15 cellular contexts compared by ENCODE assay signal in the genomic region with DNA sequence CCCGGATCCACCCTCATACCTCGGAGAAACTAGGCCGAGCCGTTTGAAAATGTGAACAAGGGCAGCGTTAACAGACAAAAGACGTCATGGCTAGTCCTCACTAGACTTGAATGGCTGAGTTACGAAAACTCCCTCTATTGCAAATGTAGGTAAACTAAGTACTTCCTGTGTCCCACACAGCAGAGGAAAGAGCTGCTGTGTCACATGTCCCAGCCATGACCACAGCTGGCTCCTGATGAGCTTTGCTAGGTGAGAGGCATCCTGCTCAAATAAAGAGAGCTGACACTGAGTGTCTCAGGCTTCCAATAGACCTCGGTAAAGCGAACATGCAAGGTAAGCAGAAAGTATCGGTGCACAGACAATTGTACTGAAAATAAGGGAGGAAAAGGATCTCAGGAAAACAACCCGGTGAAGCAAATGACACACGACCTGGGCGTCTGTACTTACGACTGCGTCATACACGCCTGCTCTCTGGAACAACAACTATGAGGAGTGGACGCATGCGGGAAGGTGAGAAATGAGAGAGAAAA. TPM values are rescaled to one million over a fixed set of nuclear protein-coding genes. Genes with fewer than 3 reads are reported as not detected.
DNase-seq lines count a peak whose midpoint lies in the region; ATAC-seq, FAIRE-seq and TF ChIP-seq lines count a peak whose summit lies in the region.
"Had no signal": no experiment of that assay in that cellular context is flagged by ENCODE, and none has a peak within 500 bp of the region (broad histone marks: within the 10 kb centered on the region; RNA-seq: fewer than 3 reads in every experiment).

No MANE protein-coding gene starts in this region.

- H3K36me3 Mint-ChIP-seq in CD4-positive, alpha-beta memory T cell = peaks cover 12 to 28% of the 10 kb centered on the region in 2 donors
- peaks cover 33% of the 10 kb centered on the region for H3K36me3 Mint-ChIP-seq in activated CD4-positive, alpha-beta T cell treated with anti-CD3 and anti-CD28 coated beads, Interleukin-2, amount 10 ng/mL, durations not matched to agents 7 days and 5 days (ENCODE audit: low read depth)
- H3K36me3 Mint-ChIP-seq in endothelial cell (ENCODE audit: low read depth, unreplicated experiment) (peaks cover 31% of the 10 kb centered on the region), Calu3 (ENCODE audit: insufficient read depth, unreplicated experiment) (peaks cover 14% of the 10 kb centered on the region), neural progenitor cell (peaks cover 25% of the 10 kb centered on the region)
- H3K36me3 Mint-ChIP-seq: type B pancreatic cell had no signal

- H2AFZ ChIP-seq in neural progenitor cell (replicated peaks) = no peak overlapping the region

- H3K27ac Mint-ChIP-seq in CD4-positive, alpha-beta memory T cell = peak overlapping the region; percentile 54 to 96 (median 90)
- peak overlapping the region; percentile 41 for H3K27ac Mint-ChIP-seq in activated CD4-positive, alpha-beta T cell treated with anti-CD3 and anti-CD28 coated beads, Interleukin-2, amount 10 ng/mL, durations not matched to agents 7 days and 5 days
- H3K27ac Mint-ChIP-seq in endothelial cell (ENCODE audit: unreplicated experiment) = peak overlapping the region; percentile 49
- no peak overlapping the region for H3K27ac Mint-ChIP-seq in Calu3 (ENCODE audit: unreplicated experiment)
- no peak overlapping the region for H3K27ac Mint-ChIP-seq in neural progenitor cell
- H3K27ac Mint-ChIP-seq: type B pancreatic cell had no signal

- no peak for FAIRE-seq in A549 (lab: Jason Lieb, UNC)
- FAIRE-seq: GM12892 had no signal

- no peak for TF ChIP-seq POLR2A in A549 (IDR thresholded peaks at IDR 0.05; ENCODE audit: low read length)

- WGBS in A549 (ENCODE audit: missing lambda C conversion rate) = 91% methylated on average over 18 of the region's 18 CpGs
- 92% methylated on average over 18 of the region's 18 CpGs for WGBS in aorta, 2 donors

- intact Hi-C loops in CD4-positive, alpha-beta memory T cell (cut with micrococcal nuclease) = no loop called here
- intact Hi-C loops in Calu3 (cut with micrococcal nuclease; ENCODE audit: unreplicated experiment) = no loop called here
- intact Hi-C loops in aorta (cut with DNase I) = no loop called here

- CTCF ChIA-PET in A549 (lab: Yijun Ruan, JAX) = interaction anchor here (1.1 kb wide), 1 partner anchor 31 kb away, joined by 3 read pairs; no protein-coding TSS in a partner anchor
- CTCF ChIA-PET in CD4-positive, alpha-beta memory T cell (lab: Charles Lee; ENCODE audit: partially characterized antibody) = interaction anchor here (1.1 to 1.3 kb wide), 2 partner anchors 14 to 21 kb away, joined by 4 read pairs; no protein-coding TSS in a partner anchor
- CTCF ChIA-PET in activated CD4-positive, alpha-beta T cell treated with anti-CD3 and anti-CD28 coated beads, Interleukin-2, amount 10 ng/mL, durations not matched to agents 7 days and 5 days (lab: Charles Lee) = no interaction called here
- CTCF ChIA-PET in Calu3 (lab: Charles Lee) = no interaction called here

- TF ChIP-seq RAD21 in A549 (conservative IDR thresholded peaks at IDR 0.05 in 1 of 2, IDR thresholded peaks at IDR 0.05 in 1 of 2) = no peak

- H3K27ac ChIP-seq in A549 (no peak overlapping the region), aorta (ENCODE audit: low read depth in 1 of 2, low read length in 2 of 2) (no peak overlapping the region), neural progenitor cell (no peak overlapping the region)
- peak overlapping the region; percentile 59 for H3K27ac ChIP-seq in CD4-positive, alpha-beta memory T cell (ENCODE audit: low read depth, low read length)

- POLR2A ChIA-PET in A549 (lab: Yijun Ruan, JAX) = no interaction called here
- POLR2A ChIA-PET in CD4-positive, alpha-beta memory T cell (lab: Charles Lee; ENCODE audit: partially characterized antibody) = interaction anchor here (0.5 to 2.1 kb wide), 12 partner anchors 9 to 220 kb away, joined by 3 to 12 read pairs (median 4); a partner anchor contains a TSS
- POLR2A ChIA-PET in activated CD4-positive, alpha-beta T cell treated with anti-CD3 and anti-CD28 coated beads, Interleukin-2, amount 10 ng/mL, durations not matched to agents 7 days and 5 days (lab: Charles Lee) = no interaction called here

- H3K4me1 ChIP-seq in A549 (no peaks in the 10 kb centered on the region), aorta (ENCODE audit: control insufficient read depth in 1 of 2, insufficient read depth in 2 of 2, low read length in 2 of 2) (no peaks in the 10 kb centered on the region), neural progenitor cell (no peaks in the 10 kb centered on the region)
- H3K4me1 ChIP-seq in CD4-positive, alpha-beta memory T cell (ENCODE audit: insufficient read depth, low read length) = peaks cover 46% of the 10 kb centered on the region

- no peak overlapping the region for H3K9ac ChIP-seq in neural progenitor cell
- H3K9ac ChIP-seq: SK-N-SH had no signal

- ATAC-seq in A549 (no peak), aorta (ENCODE audit: low FRiP score) (no peak)
- ATAC-seq: esophagus mucosa had no signal

- peaks cover 10% of the 10 kb centered on the region for H3K36me3 ChIP-seq in CD4-positive, alpha-beta memory T cell (ENCODE audit: insufficient read depth, low read length)
- H3K36me3 ChIP-seq in aorta (ENCODE audit: control insufficient read depth in 1 of 2, insufficient read depth in 2 of 2, low read length in 1 of 2) (peaks cover 0 to 6% of the 10 kb centered on the region in 2 donors), neural progenitor cell (no peaks in the 10 kb centered on the region)

- DNase-seq in A549 (ENCODE audit: low read depth in 1 of 2, low spot score in 1 of 2) (no peak), endothelial cell (ENCODE audit: low spot score) (no peak), Calu3 (no peak), aorta (no peak), neural progenitor cell (ENCODE audit: low spot score) (no peak)
- peak; percentile 46 to 74 (median 61) for DNase-seq in CD4-positive, alpha-beta memory T cell
- peak; percentile 60 for DNase-seq in activated CD4-positive, alpha-beta T cell treated with anti-CD3 and anti-CD28 coated beads, Interleukin-2, amount 10 ng/mL, durations not matched to agents 7 days and 5 days
- DNase-seq: heart right ventricle, kidney glomerular epithelial cell, NCI-H2227 treated with DMSO at 0.1 percent for 48 hours, SK-N-SH had no signal

- peaks cover 0 to 1% (median 0%) of the 10 kb centered on the region in 8 donors for H3K9me3 Mint-ChIP-seq in CD4-positive, alpha-beta memory T cell
- no peaks in the 10 kb centered on the region for H3K9me3 Mint-ChIP-seq in activated CD4-positive, alpha-beta T cell treated with anti-CD3 and anti-CD28 coated beads, Interleukin-2, amount 10 ng/mL, durations not matched to agents 7 days and 5 days
- no peaks in the 10 kb centered on the region for H3K9me3 Mint-ChIP-seq in endothelial cell (ENCODE audit: unreplicated experiment)
- H3K9me3 Mint-ChIP-seq in Calu3 (ENCODE audit: low read depth, unreplicated experiment) = no peaks in the 10 kb centered on the region
- no peaks in the 10 kb centered on the region for H3K9me3 Mint-ChIP-seq in neural progenitor cell
- H3K9me3 Mint-ChIP-seq: type B pancreatic cell had no signal

- no peaks in the 10 kb centered on the region for H3K9me3 ChIP-seq in A549
- no peaks in the 10 kb centered on the region for H3K9me3 ChIP-seq in CD4-positive, alpha-beta memory T cell (ENCODE audit: control insufficient read depth in 1 of 2, low read length in 2 of 2)
- no peaks in the 10 kb centered on the region for H3K9me3 ChIP-seq in aorta (ENCODE audit: control insufficient read depth, low read length)
- no peaks in the 10 kb centered on the region for H3K9me3 ChIP-seq in neural progenitor cell (ENCODE audit: low read depth)
- H3K9me3 ChIP-seq: heart right ventricle, SK-N-SH had no signal

- no peak overlapping the region for H3K4me3 ChIP-seq in A549
- H3K4me3 ChIP-seq in CD4-positive, alpha-beta memory T cell (ENCODE audit: low read length in 2 of 2) = peak overlapping the region; percentile 7 to 39
- no peak overlapping the region for H3K4me3 ChIP-seq in aorta (ENCODE audit: low read length in 2 of 2)
- no peak overlapping the region for H3K4me3 ChIP-seq in neural progenitor cell
- H3K4me3 ChIP-seq: heart right ventricle had no signal

- H3K27me3 ChIP-seq in CD4-positive, alpha-beta memory T cell (ENCODE audit: insufficient read depth, low read length) = no peaks in the 10 kb centered on the region
- H3K27me3 ChIP-seq in aorta (ENCODE audit: control insufficient read depth in 1 of 2, insufficient read depth in 2 of 2, low read length in 1 of 2) (no peaks in the 10 kb centered on the region), neural progenitor cell (no peaks in the 10 kb centered on the region)
- H3K27me3 ChIP-seq: heart right ventricle had no signal

- peaks cover 20 to 54% (median 32%) of the 10 kb centered on the region in 4 donors for H3K4me1 Mint-ChIP-seq in CD4-positive, alpha-beta memory T cell
- peaks cover 28% of the 10 kb centered on the region for H3K4me1 Mint-ChIP-seq in activated CD4-positive, alpha-beta T cell treated with anti-CD3 and anti-CD28 coated beads, Interleukin-2, amount 10 ng/mL, durations not matched to agents 7 days and 5 days
- H3K4me1 Mint-ChIP-seq in endothelial cell (ENCODE audit: unreplicated experiment) = peaks cover 27% of the 10 kb centered on the region
- H3K4me1 Mint-ChIP-seq in Calu3 (ENCODE audit: low read depth, unreplicated experiment) = no peaks in the 10 kb centered on the region
- H3K4me1 Mint-ChIP-seq in neural progenitor cell = no peaks in the 10 kb centered on the region

- no peak for TF ChIP-seq CTCF in A549 (IDR thresholded peaks at IDR 0.05)
- TF ChIP-seq CTCF in endothelial cell (IDR thresholded peaks at IDR 0.05; ENCODE audit: unreplicated experiment) = no peak
- no peak for TF ChIP-seq CTCF in Calu3 (IDR thresholded peaks at IDR 0.05; ENCODE audit: unreplicated experiment)
- no peak for TF ChIP-seq CTCF in neural progenitor cell (IDR thresholded peaks at IDR 0.05)

- no peak for TF ChIP-seq EP300 in A549 (IDR thresholded peaks at IDR 0.05)

- H3K4me3 Mint-ChIP-seq in CD4-positive, alpha-beta memory T cell = peak overlapping the region; percentile 61 to 93 (median 72)
- no peak overlapping the region for H3K4me3 Mint-ChIP-seq in activated CD4-positive, alpha-beta T cell treated with anti-CD3 and anti-CD28 coated beads, Interleukin-2, amount 10 ng/mL, durations not matched to agents 7 days and 5 days
- peak overlapping the region; percentile 24 for H3K4me3 Mint-ChIP-seq in endothelial cell (ENCODE audit: unreplicated experiment)
- no peak overlapping the region for H3K4me3 Mint-ChIP-seq in Calu3 (ENCODE audit: low read depth, unreplicated experiment)
- no peak overlapping the region for H3K4me3 Mint-ChIP-seq in neural progenitor cell
- H3K4me3 Mint-ChIP-seq: type B pancreatic cell had no signal

- no peaks in the 10 kb centered on the region for H4K20me1 ChIP-seq in neural progenitor cell (ENCODE audit: low read depth)

- BruUV-seq in Calu3 (replicated peaks; lab: Mats Ljungman, UMichigan) = no TSS peak

- no peaks in the 10 kb centered on the region for H3F3A ChIP-seq in neural progenitor cell (ENCODE audit: low read depth)

- no peak overlapping the region for H3K4me2 ChIP-seq in A549
- H3K4me2 ChIP-seq in neural progenitor cell = no peak overlapping the region
- H3K4me2 ChIP-seq: SK-N-SH had no signal

- H3K27me3 Mint-ChIP-seq in CD4-positive, alpha-beta memory T cell = no peaks in the 10 kb centered on the region
- no peaks in the 10 kb centered on the region for H3K27me3 Mint-ChIP-seq in activated CD4-positive, alpha-beta T cell treated with anti-CD3 and anti-CD28 coated beads, Interleukin-2, amount 10 ng/mL, durations not matched to agents 7 days and 5 days
- H3K27me3 Mint-ChIP-seq in endothelial cell (ENCODE audit: unreplicated experiment) = peaks cover 9% of the 10 kb centered on the region
- no peaks in the 10 kb centered on the region for H3K27me3 Mint-ChIP-seq in Calu3 (ENCODE audit: unreplicated experiment)
- H3K27me3 Mint-ChIP-seq in neural progenitor cell (ENCODE audit: insufficient read depth, low read depth) = peaks cover 6% of the 10 kb centered on the region
- H3K27me3 Mint-ChIP-seq: type B pancreatic cell had no signal

- no peaks in the 10 kb centered on the region for H3K79me2 ChIP-seq in neural progenitor cell (ENCODE audit: low read depth)

RNA-seq across cellular contexts. Expression of a gene that starts 26.0 kb away (rescaled TPM):
- polyA plus RNA-seq in A549 (2011; rRNA removed) (not detected in 2 replicates), A549 (2017; fragmentation: RNase III; extraction: RNeasy Plus Mini Kit Qiagen cat#74134 plus additional on column Dnase treatment) (not detected in 3 replicates), aorta (10 to 100 TPM; 34.7 to 74.5 TPM)
- not detected in 2 replicates for polyA plus RNA-seq in A549 (2012; cell fraction: cytosol; rRNA removed)
- 0.06 TPM in 1 of 2 replicates, not detected in the other for polyA plus RNA-seq in A549 (2012; cell fraction: nucleus; rRNA removed)
- not detected in 2 replicates for polyA minus RNA-seq in A549 (2011; rRNA and poly(A)+ RNA removed)
- 100 to 1,000 TPM; 124 to 125 TPM for total RNA-seq in CD4-positive, alpha-beta memory T cell
- polyA plus RNA-seq in CD4-positive, alpha-beta memory T cell = 10 to 100 TPM; 95.9 to 97.1 TPM
- total RNA-seq in activated CD4-positive, alpha-beta T cell treated with anti-CD3 and anti-CD28 coated beads, Interleukin-2, amount 10 ng/mL, durations not matched to agents 7 days and 5 days = 10 to 100 TPM; 60.6 to 73.5 TPM
- total RNA-seq in endothelial cell (ENCODE audit: unreplicated experiment) (66.3 TPM), Calu3 (2022) (not detected in 2 replicates), aorta (10 to 100 TPM; 38.1 to 52.1 TPM), neural progenitor cell (ENCODE audit: low replicate concordance) (not detected in 2 replicates)
- total RNA-seq: MCF 10A had no signal

RNA-seq across cellular contexts. Expression of a gene that starts 52.4 kb away (rescaled TPM):
- polyA plus RNA-seq in A549 (2011; rRNA removed) (6.8 and 6.9 TPM in 2 replicates), A549 (2017; fragmentation: RNase III; extraction: RNeasy Plus Mini Kit Qiagen cat#74134 plus additional on column Dnase treatment) (11.1 to 14.4 TPM (median 13.7 TPM) in 3 replicates), aorta (10 to 100 TPM in 1 of 2 donors, 1 to 10 TPM in 1; 4.6 to 15.2 TPM)
- 10.0 and 11.0 TPM in 2 replicates for polyA plus RNA-seq in A549 (2012; cell fraction: cytosol; rRNA removed)
- 39.4 and 41.3 TPM in 2 replicates for polyA plus RNA-seq in A549 (2012; cell fraction: nucleus; rRNA removed)
- 18.5 and 20.5 TPM in 2 replicates for polyA minus RNA-seq in A549 (2011; rRNA and poly(A)+ RNA removed)
- 1 to 10 TPM; 5.5 to 7.3 TPM for total RNA-seq in CD4-positive, alpha-beta memory T cell
- polyA plus RNA-seq in CD4-positive, alpha-beta memory T cell = 1 to 10 TPM; 3.3 to 3.8 TPM
- total RNA-seq in activated CD4-positive, alpha-beta T cell treated with anti-CD3 and anti-CD28 coated beads, Interleukin-2, amount 10 ng/mL, durations not matched to agents 7 days and 5 days = 1 to 10 TPM; 9.3 TPM
- total RNA-seq in endothelial cell (ENCODE audit: unreplicated experiment) (39.9 TPM), Calu3 (2022) (29.2 and 29.8 TPM in 2 replicates), aorta (10 to 100 TPM; 13.5 to 22.4 TPM), neural progenitor cell (ENCODE audit: low replicate concordance) (33.8 and 64.4 TPM in 2 replicates)

RNA-seq across cellular contexts. Expression of a gene that starts 52.6 kb away (rescaled TPM):
- 6.5 and 8.6 TPM in 2 replicates for polyA plus RNA-seq in A549 (2011; rRNA removed)
- 8.2 and 9.4 TPM in 2 replicates for polyA plus RNA-seq in A549 (2012; cell fraction: cytosol; rRNA removed)
- 29.2 and 33.3 TPM in 2 replicates for polyA plus RNA-seq in A549 (2012; cell fraction: nucleus; rRNA removed)
- polyA plus RNA-seq in A549 (2017; fragmentation: RNase III; extraction: RNeasy Plus Mini Kit Qiagen cat#74134 plus additional on column Dnase treatment) = 8.6 to 9.1 TPM (median 9.1 TPM) in 3 replicates
- 11.3 and 11.6 TPM in 2 replicates for polyA minus RNA-seq in A549 (2011; rRNA and poly(A)+ RNA removed)
- 10 to 100 TPM; 27.3 to 33.8 TPM for total RNA-seq in CD4-positive, alpha-beta memory T cell
- polyA plus RNA-seq in CD4-positive, alpha-beta memory T cell = 1 to 10 TPM in 1 of 2 donors, under 1 TPM in 1; 0.55 to 5.1 TPM
- 10 to 100 TPM; 25.6 to 27.4 TPM for total RNA-seq in activated CD4-positive, alpha-beta T cell treated with anti-CD3 and anti-CD28 coated beads, Interleukin-2, amount 10 ng/mL, durations not matched to agents 7 days and 5 days
- 46.8 TPM for total RNA-seq in endothelial cell (ENCODE audit: unreplicated experiment)
- total RNA-seq in Calu3 (2022) = 29.7 and 33.1 TPM in 2 replicates
- 10 to 100 TPM; 17.3 to 24.2 TPM for total RNA-seq in aorta
- polyA plus RNA-seq in aorta = 10 to 100 TPM in 1 of 2 donors, 1 to 10 TPM in 1; 2.3 to 11.5 TPM
- total RNA-seq in neural progenitor cell (ENCODE audit: low replicate concordance) = 11.7 and 19.5 TPM in 2 replicates

Comparison
In these comparisons a context has a peak if more than half of its experiments do, and no peak if none do; other contexts are left out.
1. DNase-seq: peak in CD4-positive, alpha-beta memory T cell (5 of 5) and activated CD4-positive, alpha-beta T cell treated with anti-CD3 and anti-CD28 coated beads, Interleukin-2, amount 10 ng/mL, durations not matched to agents 7 days and 5 days (single experiment); none in A549 (0 of 2), endothelial cell (single experiment), Calu3 (single experiment), aorta (0 of 2) and neural progenitor cell (single experiment).
2. H3K4me3 ChIP-seq: peak in CD4-positive, alpha-beta memory T cell (2 of 2); none in A549 (single experiment), aorta (0 of 2) and neural progenitor cell (single experiment).
3. H3K27ac Mint-ChIP-seq: peak in CD4-positive, alpha-beta memory T cell (7 of 7), activated CD4-positive, alpha-beta T cell treated with anti-CD3 and anti-CD28 coated beads, Interleukin-2, amount 10 ng/mL, durations not matched to agents 7 days and 5 days (single experiment) and endothelial cell (single experiment); none in Calu3 (single experiment) and neural progenitor cell (single experiment).
4. H3K4me3 Mint-ChIP-seq: peak in CD4-positive, alpha-beta memory T cell (8 of 8) and endothelial cell (single experiment); none in activated CD4-positive, alpha-beta T cell treated with anti-CD3 and anti-CD28 coated beads, Interleukin-2, amount 10 ng/mL, durations not matched to agents 7 days and 5 days (single experiment), Calu3 (single experiment) and neural progenitor cell (single experiment).
5. RNA of a gene that starts 26.0 kb away (total RNA-seq): 124 to 125 TPM in CD4-positive, alpha-beta memory T cell, 60.6 to 73.5 TPM in activated CD4-positive, alpha-beta T cell treated with anti-CD3 and anti-CD28 coated beads, Interleukin-2, amount 10 ng/mL, durations not matched to agents 7 days and 5 days, 66.3 TPM in endothelial cell (single experiment) and 38.1 to 52.1 TPM in aorta; not detected in Calu3 and not detected in neural progenitor cell; every median in the first group is over 10 times any median in the second.
6. CTCF ChIA-PET loops: an anchor here in A549 (1.1 kb wide) and CD4-positive, alpha-beta memory T cell (1.1 to 1.3 kb wide); none called in activated CD4-positive, alpha-beta T cell treated with anti-CD3 and anti-CD28 coated beads, Interleukin-2, amount 10 ng/mL, durations not matched to agents 7 days and 5 days and Calu3.